ENCODE assay signal across 1 cellular context in the genomic region with DNA sequence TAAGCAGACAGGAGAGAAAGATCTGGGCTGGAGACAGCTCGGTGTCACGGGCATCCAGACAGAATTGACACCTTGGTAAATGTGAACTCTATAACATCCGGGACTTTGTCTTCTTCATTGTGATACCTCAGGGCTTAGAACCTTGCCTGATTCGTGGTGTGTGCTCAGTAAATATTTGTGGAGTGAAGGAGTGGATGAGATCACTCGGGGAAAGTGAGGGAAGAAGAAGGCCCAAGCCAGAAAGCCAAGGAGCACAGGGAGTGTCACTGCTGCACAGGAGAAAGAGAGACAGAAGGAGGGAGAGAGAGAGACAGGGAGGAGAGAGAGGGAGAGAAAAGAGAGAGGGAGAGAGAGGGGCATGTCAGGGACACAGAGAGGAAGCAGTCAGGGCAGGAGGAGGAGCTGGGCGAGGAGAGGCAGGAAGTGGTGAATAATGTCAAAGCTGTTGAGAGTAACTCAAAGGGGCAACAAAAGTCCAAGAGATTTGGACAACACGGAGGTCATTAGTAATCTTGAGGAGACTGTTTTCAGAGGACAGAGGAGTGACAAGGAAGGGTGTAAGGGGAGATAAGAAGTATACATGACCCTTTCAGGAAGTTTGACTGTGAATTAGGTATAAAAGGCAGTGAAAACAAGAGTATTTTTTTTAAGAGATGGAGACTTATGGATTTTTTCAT.
A peak's percentile ranks its signal among the peaks of the same experiment; 100 is the strongest.
TF ChIP-seq lines count a peak whose summit lies in the region.

No MANE protein-coding gene starts in this region.

TF ChIP-seq in HepG2, 621 proteins besides CTCF, POLR2A, EP300 and RAD21 (continued from another document and continues in another):
- TF ChIP-seq, protein P1, sequence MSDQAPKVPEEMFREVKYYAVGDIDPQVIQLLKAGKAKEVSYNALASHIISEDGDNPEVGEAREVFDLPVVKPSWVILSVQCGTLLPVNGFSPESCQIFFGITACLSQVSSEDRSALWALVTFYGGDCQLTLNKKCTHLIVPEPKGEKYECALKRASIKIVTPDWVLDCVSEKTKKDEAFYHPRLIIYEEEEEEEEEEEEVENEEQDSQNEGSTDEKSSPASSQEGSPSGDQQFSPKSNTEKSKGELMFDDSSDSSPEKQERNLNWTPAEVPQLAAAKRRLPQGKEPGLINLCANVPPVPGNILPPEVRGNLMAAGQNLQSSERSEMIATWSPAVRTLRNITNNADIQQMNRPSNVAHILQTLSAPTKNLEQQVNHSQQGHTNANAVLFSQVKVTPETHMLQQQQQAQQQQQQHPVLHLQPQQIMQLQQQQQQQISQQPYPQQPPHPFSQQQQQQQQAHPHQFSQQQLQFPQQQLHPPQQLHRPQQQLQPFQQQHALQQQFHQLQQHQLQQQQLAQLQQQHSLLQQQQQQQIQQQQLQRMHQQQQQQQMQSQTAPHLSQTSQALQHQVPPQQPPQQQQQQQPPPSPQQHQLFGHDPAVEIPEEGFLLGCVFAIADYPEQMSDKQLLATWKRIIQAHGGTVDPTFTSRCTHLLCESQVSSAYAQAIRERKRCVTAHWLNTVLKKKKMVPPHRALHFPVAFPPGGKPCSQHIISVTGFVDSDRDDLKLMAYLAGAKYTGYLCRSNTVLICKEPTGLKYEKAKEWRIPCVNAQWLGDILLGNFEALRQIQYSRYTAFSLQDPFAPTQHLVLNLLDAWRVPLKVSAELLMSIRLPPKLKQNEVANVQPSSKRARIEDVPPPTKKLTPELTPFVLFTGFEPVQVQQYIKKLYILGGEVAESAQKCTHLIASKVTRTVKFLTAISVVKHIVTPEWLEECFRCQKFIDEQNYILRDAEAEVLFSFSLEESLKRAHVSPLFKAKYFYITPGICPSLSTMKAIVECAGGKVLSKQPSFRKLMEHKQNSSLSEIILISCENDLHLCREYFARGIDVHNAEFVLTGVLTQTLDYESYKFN (CRISPR knock-in tag; conservative IDR thresholded peaks at IDR 0.05), result peak; percentile 64
- TF ChIP-seq ZBTB20 (CRISPR knock-in tag; IDR thresholded peaks at IDR 0.05; ENCODE audit: borderline replicate concordance, low read depth) (0 out of 2 replicates have a peak, but pooled peaks have one; percentile 35), ATF7 (IDR thresholded peaks at IDR 0.05) (no peak), ATF7 (CRISPR knock-in tag; IDR thresholded peaks at IDR 0.05) (peak; percentile 57; the same call in 1 of the 2 replicates), HMG20A (CRISPR knock-in tag; IDR thresholded peaks at IDR 0.05; ENCODE audit: borderline replicate concordance) (peak; percentile 54; the same call in 1 of the 2 replicates), ZNF746 (CRISPR knock-in tag; IDR thresholded peaks at IDR 0.05) (0 out of 2 replicates have a peak, but pooled peaks have one; percentile 41), EZH2 (conservative IDR thresholded peaks at IDR 0.05; ENCODE audit: low read depth, low read length) (no peak), ZNF230 (CRISPR knock-in tag; IDR thresholded peaks at IDR 0.05) (0 out of 2 replicates have a peak, but pooled peaks have one; percentile 41), ATF7-NPFF (CRISPR knock-in tag; IDR thresholded peaks at IDR 0.05; ENCODE audit: low read depth) (no peak), GATAD1 (CRISPR knock-in tag; IDR thresholded peaks at IDR 0.05) (peak; percentile 61; the same call in 1 of the 2 replicates), SIX1 (CRISPR knock-in tag; IDR thresholded peaks at IDR 0.05; ENCODE audit: borderline replicate concordance) (no peak), SOX13 (IDR thresholded peaks at IDR 0.05) (no peak), SOX13 (CRISPR knock-in tag; conservative IDR thresholded peaks at IDR 0.05 in 1 of 2, IDR thresholded peaks at IDR 0.05 in 1 of 2) (peak in 1 of 2 experiments; percentile 62; a peak in 2 of 4 replicates), POLR2G (IDR thresholded peaks at IDR 0.05; ENCODE audit: low read depth, low read length) (peak; percentile 55; the same call in 1 of the 2 replicates), GABPA (IDR thresholded peaks at IDR 0.05; ENCODE audit: low read depth, low read length) (no peak), GABPA (CRISPR knock-in tag; IDR thresholded peaks at IDR 0.05; ENCODE audit: low read depth) (peak; percentile 78), FOXA1 (IDR thresholded peaks at IDR 0.05) (0 out of 2 replicates have a peak, but pooled peaks have one; percentile 15), FOXA1 (CRISPR knock-in tag; IDR thresholded peaks at IDR 0.05) (peak; percentile 62), RBAK (CRISPR knock-in tag; IDR thresholded peaks at IDR 0.05) (no peak), FOXP1 (IDR thresholded peaks at IDR 0.05) (no peak), FOXP1 (CRISPR knock-in tag; IDR thresholded peaks at IDR 0.05) (0 out of 2 replicates have a peak, but pooled peaks have one; percentile 36), SAP130 (CRISPR knock-in tag; IDR thresholded peaks at IDR 0.05; ENCODE audit: low read depth) (peak; percentile 35; the same call in 1 of the 2 replicates), JUN (CRISPR knock-in tag; IDR thresholded peaks at IDR 0.05) (peak; percentile 73), YY1 (IDR thresholded peaks at IDR 0.05; ENCODE audit: insufficient read depth, insufficient replicate concordance, low read depth, low read length) (no peak), ZNF160 (CRISPR knock-in tag; IDR thresholded peaks at IDR 0.05) (no peak), DNMT3B (CRISPR knock-in tag; conservative IDR thresholded peaks at IDR 0.05) (no peak), JUNB (CRISPR knock-in tag; IDR thresholded peaks at IDR 0.05; ENCODE audit: borderline replicate concordance) (peak; percentile 39; the same call in 1 of the 2 replicates), TARDBP (CRISPR knock-in tag; IDR thresholded peaks at IDR 0.05) (no peak), THAP11 (CRISPR knock-in tag; IDR thresholded peaks at IDR 0.05) (0 out of 2 replicates have a peak, but pooled peaks have one; percentile 25), ZFP36L1 (CRISPR knock-in tag; IDR thresholded peaks at IDR 0.05) (peak; percentile 60; the same call in 1 of the 2 replicates), RFXANK (CRISPR knock-in tag; IDR thresholded peaks at IDR 0.05) (no peak), REPIN1 (CRISPR knock-in tag; IDR thresholded peaks at IDR 0.05; ENCODE audit: borderline replicate concordance, low read depth) (no peak), ZNF556 (CRISPR knock-in tag; IDR thresholded peaks at IDR 0.05; ENCODE audit: borderline replicate concordance) (0 out of 2 replicates have a peak, but pooled peaks have one; percentile 28)
- TF ChIP-seq, protein P2, sequence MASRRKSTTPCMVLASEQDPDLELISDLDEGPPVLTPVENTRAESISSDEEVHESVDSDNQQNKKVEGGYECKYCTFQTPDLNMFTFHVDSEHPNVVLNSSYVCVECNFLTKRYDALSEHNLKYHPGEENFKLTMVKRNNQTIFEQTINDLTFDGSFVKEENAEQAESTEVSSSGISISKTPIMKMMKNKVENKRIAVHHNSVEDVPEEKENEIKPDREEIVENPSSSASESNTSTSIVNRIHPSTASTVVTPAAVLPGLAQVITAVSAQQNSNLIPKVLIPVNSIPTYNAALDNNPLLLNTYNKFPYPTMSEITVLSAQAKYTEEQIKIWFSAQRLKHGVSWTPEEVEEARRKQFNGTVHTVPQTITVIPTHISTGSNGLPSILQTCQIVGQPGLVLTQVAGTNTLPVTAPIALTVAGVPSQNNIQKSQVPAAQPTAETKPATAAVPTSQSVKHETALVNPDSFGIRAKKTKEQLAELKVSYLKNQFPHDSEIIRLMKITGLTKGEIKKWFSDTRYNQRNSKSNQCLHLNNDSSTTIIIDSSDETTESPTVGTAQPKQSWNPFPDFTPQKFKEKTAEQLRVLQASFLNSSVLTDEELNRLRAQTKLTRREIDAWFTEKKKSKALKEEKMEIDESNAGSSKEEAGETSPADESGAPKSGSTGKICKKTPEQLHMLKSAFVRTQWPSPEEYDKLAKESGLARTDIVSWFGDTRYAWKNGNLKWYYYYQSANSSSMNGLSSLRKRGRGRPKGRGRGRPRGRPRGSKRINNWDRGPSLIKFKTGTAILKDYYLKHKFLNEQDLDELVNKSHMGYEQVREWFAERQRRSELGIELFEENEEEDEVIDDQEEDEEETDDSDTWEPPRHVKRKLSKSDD (CRISPR knock-in tag; IDR thresholded peaks at IDR 0.05; ENCODE audit: low read depth), result 0 out of 2 replicates have a peak, but pooled peaks have one; percentile 27
- TF ChIP-seq, protein P3, sequence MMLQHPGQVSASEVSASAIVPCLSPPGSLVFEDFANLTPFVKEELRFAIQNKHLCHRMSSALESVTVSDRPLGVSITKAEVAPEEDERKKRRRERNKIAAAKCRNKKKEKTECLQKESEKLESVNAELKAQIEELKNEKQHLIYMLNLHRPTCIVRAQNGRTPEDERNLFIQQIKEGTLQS (CRISPR knock-in tag; IDR thresholded peaks at IDR 0.05), result peak; percentile 47; the same call in 1 of the 2 replicates
- TF ChIP-seq, protein P4, sequence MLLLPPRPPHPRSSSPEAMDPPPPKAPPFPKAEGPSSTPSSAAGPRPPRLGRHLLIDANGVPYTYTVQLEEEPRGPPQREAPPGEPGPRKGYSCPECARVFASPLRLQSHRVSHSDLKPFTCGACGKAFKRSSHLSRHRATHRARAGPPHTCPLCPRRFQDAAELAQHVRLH (CRISPR knock-in tag; IDR thresholded peaks at IDR 0.05; ENCODE audit: borderline replicate concordance, low read depth), result no peak
- TF ChIP-seq, protein P5, sequence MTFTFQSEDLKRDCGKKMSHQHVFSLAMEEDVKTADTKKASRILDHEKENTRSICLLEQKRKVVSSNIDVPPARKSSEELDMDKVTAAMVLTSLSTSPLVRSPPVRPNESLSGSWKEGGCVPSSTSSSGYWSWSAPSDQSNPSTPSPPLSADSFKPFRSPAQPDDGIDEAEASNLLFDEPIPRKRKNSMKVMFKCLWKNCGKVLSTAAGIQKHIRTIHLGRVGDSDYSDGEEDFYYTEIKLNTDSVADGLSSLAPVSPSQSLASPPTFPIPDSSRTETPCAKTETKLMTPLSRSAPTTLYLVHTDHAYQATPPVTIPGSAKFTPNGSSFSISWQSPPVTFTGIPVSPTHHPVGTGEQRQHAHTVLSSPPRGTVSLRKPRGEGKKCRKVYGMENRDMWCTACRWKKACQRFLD (CRISPR knock-in tag; IDR thresholded peaks at IDR 0.05; ENCODE audit: borderline replicate concordance), result no peak
- TF ChIP-seq, protein P6, sequence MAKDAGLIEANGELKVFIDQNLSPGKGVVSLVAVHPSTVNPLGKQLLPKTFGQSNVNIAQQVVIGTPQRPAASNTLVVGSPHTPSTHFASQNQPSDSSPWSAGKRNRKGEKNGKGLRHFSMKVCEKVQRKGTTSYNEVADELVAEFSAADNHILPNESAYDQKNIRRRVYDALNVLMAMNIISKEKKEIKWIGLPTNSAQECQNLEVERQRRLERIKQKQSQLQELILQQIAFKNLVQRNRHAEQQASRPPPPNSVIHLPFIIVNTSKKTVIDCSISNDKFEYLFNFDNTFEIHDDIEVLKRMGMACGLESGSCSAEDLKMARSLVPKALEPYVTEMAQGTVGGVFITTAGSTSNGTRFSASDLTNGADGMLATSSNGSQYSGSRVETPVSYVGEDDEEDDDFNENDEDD (CRISPR knock-in tag; IDR thresholded peaks at IDR 0.05; ENCODE audit: borderline replicate concordance), result peak; percentile 19; the same call in 1 of the 2 replicates
- TF ChIP-seq, protein P7, sequence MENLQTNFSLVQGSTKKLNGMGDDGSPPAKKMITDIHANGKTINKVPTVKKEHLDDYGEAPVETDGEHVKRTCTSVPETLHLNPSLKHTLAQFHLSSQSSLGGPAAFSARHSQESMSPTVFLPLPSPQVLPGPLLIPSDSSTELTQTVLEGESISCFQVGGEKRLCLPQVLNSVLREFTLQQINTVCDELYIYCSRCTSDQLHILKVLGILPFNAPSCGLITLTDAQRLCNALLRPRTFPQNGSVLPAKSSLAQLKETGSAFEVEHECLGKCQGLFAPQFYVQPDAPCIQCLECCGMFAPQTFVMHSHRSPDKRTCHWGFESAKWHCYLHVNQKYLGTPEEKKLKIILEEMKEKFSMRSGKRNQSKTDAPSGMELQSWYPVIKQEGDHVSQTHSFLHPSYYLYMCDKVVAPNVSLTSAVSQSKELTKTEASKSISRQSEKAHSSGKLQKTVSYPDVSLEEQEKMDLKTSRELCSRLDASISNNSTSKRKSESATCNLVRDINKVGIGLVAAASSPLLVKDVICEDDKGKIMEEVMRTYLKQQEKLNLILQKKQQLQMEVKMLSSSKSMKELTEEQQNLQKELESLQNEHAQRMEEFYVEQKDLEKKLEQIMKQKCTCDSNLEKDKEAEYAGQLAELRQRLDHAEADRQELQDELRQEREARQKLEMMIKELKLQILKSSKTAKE (CRISPR knock-in tag; IDR thresholded peaks at IDR 0.05; ENCODE audit: borderline replicate concordance), result peak; percentile 52; the same call in 1 of the 2 replicates
- TF ChIP-seq, protein P8, sequence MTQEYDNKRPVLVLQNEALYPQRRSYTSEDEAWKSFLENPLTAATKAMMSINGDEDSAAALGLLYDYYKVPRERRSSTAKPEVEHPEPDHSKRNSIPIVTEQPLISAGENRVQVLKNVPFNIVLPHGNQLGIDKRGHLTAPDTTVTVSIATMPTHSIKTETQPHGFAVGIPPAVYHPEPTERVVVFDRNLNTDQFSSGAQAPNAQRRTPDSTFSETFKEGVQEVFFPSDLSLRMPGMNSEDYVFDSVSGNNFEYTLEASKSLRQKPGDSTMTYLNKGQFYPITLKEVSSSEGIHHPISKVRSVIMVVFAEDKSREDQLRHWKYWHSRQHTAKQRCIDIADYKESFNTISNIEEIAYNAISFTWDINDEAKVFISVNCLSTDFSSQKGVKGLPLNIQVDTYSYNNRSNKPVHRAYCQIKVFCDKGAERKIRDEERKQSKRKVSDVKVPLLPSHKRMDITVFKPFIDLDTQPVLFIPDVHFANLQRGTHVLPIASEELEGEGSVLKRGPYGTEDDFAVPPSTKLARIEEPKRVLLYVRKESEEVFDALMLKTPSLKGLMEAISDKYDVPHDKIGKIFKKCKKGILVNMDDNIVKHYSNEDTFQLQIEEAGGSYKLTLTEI (CRISPR knock-in tag; conservative IDR thresholded peaks at IDR 0.05), result no peak
- TF ChIP-seq, protein P9, sequence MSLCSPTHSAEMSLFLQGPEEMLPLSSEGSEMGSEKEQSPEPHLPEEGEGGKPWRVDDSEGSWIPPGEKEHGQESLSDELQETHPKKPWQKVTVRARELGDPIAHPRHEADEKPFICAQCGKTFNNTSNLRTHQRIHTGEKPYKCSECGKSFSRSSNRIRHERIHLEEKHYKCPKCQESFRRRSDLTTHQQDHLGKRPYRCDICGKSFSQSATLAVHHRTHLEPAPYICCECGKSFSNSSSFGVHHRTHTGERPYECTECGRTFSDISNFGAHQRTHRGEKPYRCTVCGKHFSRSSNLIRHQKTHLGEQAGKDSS (CRISPR knock-in tag; IDR thresholded peaks at IDR 0.05; ENCODE audit: borderline replicate concordance, low read depth), result peak; percentile 75; the same call in 1 of the 2 replicates
